ENCODE assay signal across 9 cellular contexts in the genomic region with DNA sequence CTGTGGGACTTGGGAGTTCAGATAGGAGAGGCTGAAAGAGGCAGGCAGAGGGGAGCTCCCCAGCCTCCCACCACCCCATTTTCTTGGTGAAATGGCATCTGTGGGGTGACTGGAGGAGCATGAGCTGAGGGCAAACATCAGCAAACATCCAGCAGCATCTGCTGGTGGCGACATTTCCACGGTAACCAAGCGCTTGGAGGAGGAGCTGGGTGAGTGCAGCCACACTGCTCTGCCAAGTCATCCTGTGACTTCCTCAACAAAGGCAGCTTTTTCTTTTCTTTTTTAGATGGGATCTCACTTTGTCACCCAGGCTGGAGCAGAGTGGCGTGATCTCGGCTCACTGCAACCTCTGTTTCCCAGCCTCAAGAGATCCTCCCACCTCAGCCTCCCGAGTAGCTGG. TPM values are rescaled to one million over a fixed set of nuclear protein-coding genes. Genes with fewer than 3 reads are reported as not detected.
DNase-seq lines count a peak whose midpoint lies in the region; ATAC-seq and TF ChIP-seq lines count a peak whose summit lies in the region.
"Had no signal": no experiment of that assay in that cellular context is flagged by ENCODE, and none has a peak within 500 bp of the region (broad histone marks: within the 10 kb centered on the region; RNA-seq: fewer than 3 reads in every experiment).

No MANE protein-coding gene starts in this region.

- H3K4me3 ChIP-seq in aorta (ENCODE audit: low read length in 2 of 2) (no peak overlapping the region), testis (no peak overlapping the region), psoas muscle (no peak overlapping the region)
- H3K4me3 ChIP-seq: PC-9 had no signal

- H3K27me3 ChIP-seq in aorta (ENCODE audit: control insufficient read depth in 1 of 2, insufficient read depth in 2 of 2, low read length in 1 of 2): no peaks in the 10 kb centered on the region
- H3K27me3 ChIP-seq in testis: no peaks in the 10 kb centered on the region
- no peaks in the 10 kb centered on the region for H3K27me3 ChIP-seq in psoas muscle (ENCODE audit: insufficient read depth in 3 of 3, low read length in 2 of 3)

- H3K36me3 ChIP-seq in aorta (ENCODE audit: control insufficient read depth in 1 of 2, insufficient read depth in 2 of 2, low read length in 1 of 2) (no peaks in the 10 kb centered on the region), testis (ENCODE audit: low read depth, missing control alignments) (no peaks in the 10 kb centered on the region), psoas muscle (ENCODE audit: insufficient read depth in 1 of 2, low read depth in 1 of 2) (peaks cover 0 to 25% of the 10 kb centered on the region in 2 donors)

- intact Hi-C loops in aorta (cut with DNase I): loop anchor here in 1 of 2 donors (10.0 kb wide), 1 partner anchor 122 kb away; a partner anchor contains a TSS
- intact Hi-C loops in testis (cut with DNase I; ENCODE audit: low total_unique reads): no loop called here
- intact Hi-C loops in psoas muscle (cut with DNase I): no loop called here

- H3K9me3 ChIP-seq in aorta (ENCODE audit: control insufficient read depth, low read length): no peaks in the 10 kb centered on the region
- H3K9me3 ChIP-seq in testis: no peaks in the 10 kb centered on the region
- H3K9me3 ChIP-seq in psoas muscle: no peaks in the 10 kb centered on the region

- WGBS in aorta, 2 donors: 92 to 93% methylated on average over 6 of the region's 6 CpGs
- 83 to 90% methylated on average over 6 of the region's 6 CpGs for WGBS in testis, 2 donors
- WGBS in psoas muscle, 3 donors: 90 to 96% (median 95%) methylated on average over 6 of the region's 6 CpGs

- TF ChIP-seq CTCF in testis (IDR thresholded peaks at IDR 0.05): no peak
- TF ChIP-seq CTCF in psoas muscle (IDR thresholded peaks at IDR 0.05): no peak

- ATAC-seq in aorta (ENCODE audit: low FRiP score) (no peak), psoas muscle (no peak)

- H3K4me1 ChIP-seq in aorta (ENCODE audit: control insufficient read depth in 1 of 2, insufficient read depth in 2 of 2, low read length in 2 of 2): peaks cover 0 to 3% of the 10 kb centered on the region in 2 donors
- peaks cover 3% of the 10 kb centered on the region for H3K4me1 ChIP-seq in testis
- H3K4me1 ChIP-seq in psoas muscle: peaks cover 22% of the 10 kb centered on the region

- TF ChIP-seq POLR2A in testis (IDR thresholded peaks at IDR 0.05): no peak

- DNase-seq in NOMO-1 treated with DMSO at 0.1 percent for 48 hours (lab: John Stamatoyannopoulos, UW; ENCODE audit: unreplicated experiment): peak; percentile 28
- DNase-seq in NOMO-1 treated with dmso at 0.1 percent for 144 hours (lab: John Stamatoyannopoulos, UW; ENCODE audit: unreplicated experiment): no peak
- DNase-seq in OCI-M1 (lab: John Stamatoyannopoulos, UW): peak; percentile 79
- peak in 34 of 56 donors; percentile 10 to 71 (median 38) for DNase-seq in nucleus accumbens (lab: John Stamatoyannopoulos, UW)
- DNase-seq in aorta: no peak
- no peak for DNase-seq in testis
- DNase-seq in psoas muscle: no peak
- DNase-seq: PC-9 had no signal

- H3K27ac ChIP-seq in cingulate gyrus (ENCODE audit: low read depth, low read length) (peak overlapping the region; percentile 75), aorta (ENCODE audit: low read depth in 1 of 2, low read length in 2 of 2) (no peak overlapping the region), testis (no peak overlapping the region), psoas muscle (no peak overlapping the region)
- H3K27ac ChIP-seq: PC-9 had no signal

RNA-seq across cellular contexts. Expression of a gene that starts 5.6 kb away (rescaled TPM):
- 10 to 100 TPM; 71.7 to 72.0 TPM for total RNA-seq in aorta
- polyA plus RNA-seq in aorta: 100 to 1,000 TPM in 1 of 2 donors, 10 to 100 TPM in 1; 69.5 to 109 TPM
- 10 to 100 TPM; 37.4 to 47.0 TPM for total RNA-seq in testis
- polyA plus RNA-seq in testis (ENCODE audit: insufficient read depth, low read depth, low replicate concordance): 158 TPM
- total RNA-seq in psoas muscle: 100 to 1,000 TPM in 3 of 4 donors, 10 to 100 TPM in 1; 81.5 to 147 (median 108) TPM
- polyA plus RNA-seq in psoas muscle: 100 to 1,000 TPM; 111 to 217 (median 150) TPM

RNA-seq across cellular contexts. Expression of a gene that starts 18.3 kb away (rescaled TPM):
- total RNA-seq in aorta: 10 to 100 TPM in 1 of 2 donors, 1 to 10 TPM in 1; 7.9 to 13.0 TPM
- polyA plus RNA-seq in aorta: 10 to 100 TPM in 1 of 2 donors, 1 to 10 TPM in 1; 5.1 to 11.3 TPM
- total RNA-seq in testis: 1 to 10 TPM; 5.0 to 6.6 TPM
- polyA plus RNA-seq in testis (ENCODE audit: insufficient read depth, low read depth, low replicate concordance): 6.0 TPM
- 1 to 10 TPM; 2.5 to 9.3 (median 8.4) TPM for total RNA-seq in psoas muscle
- 10 to 100 TPM in 2 of 3 donors, 1 to 10 TPM in 1; 5.0 to 11.9 (median 10.2) TPM for polyA plus RNA-seq in psoas muscle

RNA-seq across cellular contexts. Expression of a gene that starts 31.3 kb away (rescaled TPM):
- 10 to 100 TPM; 40.1 to 47.7 TPM for total RNA-seq in aorta
- 10 to 100 TPM; 12.9 to 48.8 TPM for polyA plus RNA-seq in aorta
- total RNA-seq in testis: 100 to 1,000 TPM in 1 of 2 donors, 10 to 100 TPM in 1; 87.0 to 143 TPM
- 72.5 TPM for polyA plus RNA-seq in testis (ENCODE audit: insufficient read depth, low read depth, low replicate concordance)
- 100 to 1,000 TPM in 2 of 4 donors, 10 to 100 TPM in 2; 36.4 to 160 (median 72.7) TPM for total RNA-seq in psoas muscle
- polyA plus RNA-seq in psoas muscle: 10 to 100 TPM; 53.4 to 79.3 (median 67.7) TPM

RNA-seq across cellular contexts. Expression of a gene that starts 51.5 kb away (rescaled TPM):
- total RNA-seq in aorta: 10 to 100 TPM; 18.1 to 22.8 TPM
- 10 to 100 TPM; 22.2 to 32.6 TPM for polyA plus RNA-seq in aorta
- 10 to 100 TPM; 57.0 to 57.6 TPM for total RNA-seq in testis
- 25.9 TPM for polyA plus RNA-seq in testis (ENCODE audit: insufficient read depth, low read depth, low replicate concordance)
- 10 to 100 TPM; 17.9 to 29.0 (median 19.0) TPM for total RNA-seq in psoas muscle
- 10 to 100 TPM; 19.1 to 25.0 (median 20.0) TPM for polyA plus RNA-seq in psoas muscle

Comparison
In these comparisons a context has a peak if more than half of its experiments do, and no peak if none do; other contexts are left out.
1. DNase-seq: peak in NOMO-1 treated with DMSO at 0.1 percent for 48 hours (single experiment), OCI-M1 (single experiment) and nucleus accumbens (34 of 56); none in NOMO-1 treated with dmso at 0.1 percent for 144 hours (single experiment), aorta (0 of 2), testis (single experiment) and psoas muscle (0 of 2).